ENCODE assay signal across 1 cellular context in the genomic region with DNA sequence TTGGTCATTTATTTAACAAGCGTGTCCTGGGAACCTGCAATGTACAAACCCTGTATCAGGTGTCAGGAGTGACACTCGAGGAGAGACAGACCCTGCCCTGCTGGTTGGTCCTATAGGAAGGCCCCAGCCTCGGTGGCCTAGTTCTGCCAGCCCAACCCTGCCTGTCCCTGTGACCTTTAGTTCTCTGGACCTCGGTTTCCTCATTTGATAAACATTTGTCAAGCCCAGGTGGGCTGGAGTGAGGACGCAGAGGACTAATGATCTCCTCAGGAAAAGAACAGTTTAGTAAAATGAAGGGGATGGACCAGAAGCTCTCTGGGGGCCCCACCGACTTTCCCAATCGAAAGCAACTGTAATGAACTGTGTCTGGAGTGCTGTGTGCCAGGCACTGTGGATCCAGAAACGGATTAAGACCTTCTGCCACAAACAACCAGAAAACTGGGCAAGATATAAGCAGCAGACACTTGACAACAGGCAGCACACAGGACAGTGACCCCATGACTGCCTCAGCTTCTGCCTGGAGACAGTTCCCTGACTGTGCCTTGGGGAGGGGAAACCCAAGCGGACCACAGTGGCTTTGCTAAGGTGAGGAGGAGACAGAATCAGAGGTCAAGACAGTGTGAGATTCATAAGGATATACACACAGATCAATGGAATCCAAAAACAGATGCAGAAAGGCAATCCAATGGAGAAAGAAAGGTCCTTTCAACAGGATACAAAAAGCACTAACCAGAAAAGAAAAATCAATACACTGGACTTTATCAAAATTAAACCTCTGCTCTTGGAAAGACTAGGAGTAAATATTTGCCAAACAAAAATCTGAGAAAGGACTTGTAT.
TF ChIP-seq lines count a peak whose summit lies in the region.

No MANE protein-coding gene starts in this region.

TF ChIP-seq in IMR-90, 13 proteins besides CTCF, POLR2A, EP300 and RAD21 (continued from another document):
- TF ChIP-seq, protein P1, sequence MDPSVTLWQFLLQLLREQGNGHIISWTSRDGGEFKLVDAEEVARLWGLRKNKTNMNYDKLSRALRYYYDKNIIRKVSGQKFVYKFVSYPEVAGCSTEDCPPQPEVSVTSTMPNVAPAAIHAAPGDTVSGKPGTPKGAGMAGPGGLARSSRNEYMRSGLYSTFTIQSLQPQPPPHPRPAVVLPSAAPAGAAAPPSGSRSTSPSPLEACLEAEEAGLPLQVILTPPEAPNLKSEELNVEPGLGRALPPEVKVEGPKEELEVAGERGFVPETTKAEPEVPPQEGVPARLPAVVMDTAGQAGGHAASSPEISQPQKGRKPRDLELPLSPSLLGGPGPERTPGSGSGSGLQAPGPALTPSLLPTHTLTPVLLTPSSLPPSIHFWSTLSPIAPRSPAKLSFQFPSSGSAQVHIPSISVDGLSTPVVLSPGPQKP (IDR thresholded peaks at IDR 0.05; ENCODE audit: borderline replicate concordance, low read depth, low read length), result no peak
- TF ChIP-seq, protein P2, sequence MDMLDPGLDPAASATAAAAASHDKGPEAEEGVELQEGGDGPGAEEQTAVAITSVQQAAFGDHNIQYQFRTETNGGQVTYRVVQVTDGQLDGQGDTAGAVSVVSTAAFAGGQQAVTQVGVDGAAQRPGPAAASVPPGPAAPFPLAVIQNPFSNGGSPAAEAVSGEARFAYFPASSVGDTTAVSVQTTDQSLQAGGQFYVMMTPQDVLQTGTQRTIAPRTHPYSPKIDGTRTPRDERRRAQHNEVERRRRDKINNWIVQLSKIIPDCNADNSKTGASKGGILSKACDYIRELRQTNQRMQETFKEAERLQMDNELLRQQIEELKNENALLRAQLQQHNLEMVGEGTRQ (IDR thresholded peaks at IDR 0.05; ENCODE audit: low read depth, low read length), result no peak
- TF ChIP-seq CEBPB (IDR thresholded peaks at IDR 0.05; ENCODE audit: low read depth, low read length) (no peak), MAFK (IDR thresholded peaks at IDR 0.05; ENCODE audit: low read depth, low read length) (no peak), MAZ (IDR thresholded peaks at IDR 0.05; ENCODE audit: borderline replicate concordance, low read depth, low read length) (no peak), FOS (IDR thresholded peaks at IDR 0.05; ENCODE audit: low read depth, low read length) (no peak), CHD1 (IDR thresholded peaks at IDR 0.05; ENCODE audit: low read depth, low read length) (no peak), NFE2L2 (IDR thresholded peaks at IDR 0.05; ENCODE audit: low read depth, low read length) (no peak), RFX5 (IDR thresholded peaks at IDR 0.05; ENCODE audit: low read depth, low read length) (no peak), BHLHE40 (IDR thresholded peaks at IDR 0.05; ENCODE audit: low read depth, low read length) (no peak)
